11 cellular contexts compared by ENCODE assay signal in the genomic region with DNA sequence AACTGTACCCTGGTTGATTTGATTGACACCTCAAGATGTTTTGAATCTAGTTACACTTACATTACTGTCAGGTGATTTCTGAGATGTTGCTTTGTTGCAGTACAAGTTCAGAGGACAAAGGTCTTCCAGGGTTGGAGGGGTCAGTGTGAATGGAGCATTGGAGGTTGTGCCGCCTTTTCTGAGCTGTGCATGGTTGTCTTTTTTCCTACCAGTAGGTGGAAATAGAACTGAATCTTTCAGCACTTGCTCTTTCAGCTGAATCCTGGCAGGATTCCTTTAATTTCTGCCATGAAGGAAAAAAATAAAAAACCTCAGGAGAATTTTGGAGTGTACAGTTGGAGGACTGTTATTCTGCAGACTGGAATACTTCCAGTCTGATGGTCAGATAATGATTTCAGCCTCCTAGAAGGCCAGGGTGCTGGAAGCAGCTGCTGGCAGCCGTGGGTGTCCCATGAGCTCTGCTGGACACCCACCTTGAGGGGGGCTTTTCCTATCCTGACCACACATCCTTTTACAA.
DNase-seq lines count a peak whose midpoint lies in the region; ATAC-seq and TF ChIP-seq lines count a peak whose summit lies in the region.
"Had no signal": no experiment of that assay in that cellular context is flagged by ENCODE, and none has a peak within 500 bp of the region (broad histone marks: within the 10 kb centered on the region; RNA-seq: fewer than 3 reads in every experiment).

No MANE protein-coding gene starts in this region.

- peak; percentile 43 to 80 for ATAC-seq in upper lobe of left lung (ENCODE audit: low FRiP score in 2 of 2)
- no peak for ATAC-seq in HG02588 (IDR thresholded peaks at IDR 0.05; ENCODE audit: unreplicated experiment)

- no peaks in the 10 kb centered on the region for H3K9me3 ChIP-seq in upper lobe of left lung

- peak in 4 of 6 experiments; percentile 9 to 39 (median 20) for TF ChIP-seq CTCF in upper lobe of left lung (IDR thresholded peaks at IDR 0.05)

- H3K27me3 ChIP-seq in upper lobe of left lung, result no peaks in the 10 kb centered on the region
- H3K27me3 ChIP-seq: BLaER1 treated with 17β-estradiol and CSF1 and Interleukin-3, amounts not matched to agents 10 nM and 100 nM had no signal

- no peaks in the 10 kb centered on the region for H3K36me3 ChIP-seq in upper lobe of left lung
- H3K36me3 ChIP-seq: BLaER1 treated with 17β-estradiol and CSF1 and Interleukin-3, amounts not matched to agents 10 nM and 100 nM had no signal

- peak; percentile 5 for DNase-seq in NCI-H510A treated with DMSO at 0.1 percent for 48 hours (lab: John Stamatoyannopoulos, UW)
- no peak for DNase-seq in NCI-H510A (lab: John Stamatoyannopoulos, UW)
- DNase-seq in cerebellum (ENCODE audit: low spot score), result peak; percentile 5
- peak; percentile 40 for DNase-seq in left kidney (ENCODE audit: low read depth, low spot score)
- DNase-seq in upper lobe of left lung, result no peak
- no peak for DNase-seq in stimulated activated CD4-positive, alpha-beta T cell treated with anti-CD3 and anti-CD28 coated beads, Interleukin-2, amount 100 ng/mL, for 48 hours
- no peak for DNase-seq in GDM1 (lab: John Stamatoyannopoulos, UW)
- DNase-seq: foreskin melanocyte, NCI-H1048 had no signal

- peaks cover 0 to 5% (median 4%) of the 10 kb centered on the region in 4 donors for H3K4me1 ChIP-seq in upper lobe of left lung
- H3K4me1 ChIP-seq: BLaER1 treated with 17β-estradiol and CSF1 and Interleukin-3, amounts not matched to agents 10 nM and 100 nM had no signal

- TF ChIP-seq POLR2A in upper lobe of left lung (IDR thresholded peaks at IDR 0.05), result no peak

- WGBS in upper lobe of left lung, 2 donors, result 43 to 51% methylated on average over 2 of the region's 2 CpGs

- H3K27ac ChIP-seq in upper lobe of left lung, result no peak overlapping the region
- H3K27ac ChIP-seq: BLaER1 treated with 17β-estradiol and CSF1 and Interleukin-3, amounts not matched to agents 10 nM and 100 nM had no signal

- TF ChIP-seq EP300 in upper lobe of left lung (IDR thresholded peaks at IDR 0.05), result no peak

- no peak overlapping the region for H3K4me3 ChIP-seq in upper lobe of left lung
- H3K4me3 ChIP-seq: BLaER1 treated with 17β-estradiol and CSF1 and Interleukin-3, amounts not matched to agents 10 nM and 100 nM had no signal

Comparison
In these comparisons a context has a peak if more than half of its experiments do, and no peak if none do; other contexts are left out.
1. DNase-seq: peak in NCI-H510A treated with DMSO at 0.1 percent for 48 hours (single experiment), cerebellum (single experiment) and left kidney (single experiment); none in NCI-H510A (single experiment), upper lobe of left lung (0 of 2), stimulated activated CD4-positive, alpha-beta T cell treated with anti-CD3 and anti-CD28 coated beads, Interleukin-2, amount 100 ng/mL, for 48 hours (0 of 2) and GDM1 (single experiment).